In the genomic region with DNA sequence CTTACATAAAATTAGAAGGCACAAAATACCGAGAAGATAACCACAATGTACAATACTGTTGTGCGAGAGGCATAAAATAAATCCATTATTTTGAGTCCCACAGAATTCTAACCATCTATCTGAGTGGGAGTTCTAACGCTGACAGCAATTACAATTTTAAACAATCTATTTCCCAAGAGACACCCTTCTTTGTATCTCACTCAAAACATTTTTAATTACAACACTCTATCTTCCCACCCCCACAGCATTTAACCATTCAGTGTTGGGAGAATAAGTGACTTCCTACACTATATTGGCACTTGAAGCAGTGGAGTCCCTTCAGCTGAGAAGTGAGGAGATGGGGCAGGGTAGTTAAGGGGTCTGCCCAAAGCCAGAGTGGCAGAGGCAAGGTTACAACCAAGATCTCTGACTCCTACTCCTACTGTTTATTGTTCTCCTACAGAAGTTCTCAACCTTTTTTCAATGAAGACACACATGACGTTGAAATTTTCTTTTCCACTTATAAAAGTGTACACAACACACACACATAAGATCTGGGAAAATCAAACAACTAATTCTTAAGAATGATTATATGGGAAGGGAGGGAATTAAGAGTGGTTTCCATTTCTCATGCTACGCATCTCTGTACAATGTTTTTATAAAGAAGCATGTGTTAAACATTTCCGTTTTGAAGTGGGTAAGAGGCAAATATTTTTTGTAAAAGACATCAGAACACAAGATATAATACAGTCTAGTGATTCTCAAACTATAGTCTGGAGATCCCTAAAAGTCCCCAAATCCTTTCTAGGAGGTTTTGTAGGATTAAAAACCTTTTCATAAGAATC, we compare ENCODE assay signal across 1 cellular context.
TF ChIP-seq lines count a peak whose summit lies in the region.

No MANE protein-coding gene starts in this region.

TF ChIP-seq in endothelial cell of umbilical vein, 7 proteins besides CTCF, POLR2A, EP300 and RAD21:
- TF ChIP-seq EZH2 (IDR thresholded peaks at IDR 0.05; ENCODE audit: borderline replicate concordance, low read depth, low read length, severe bottlenecking) = no peak
- no peak for TF ChIP-seq FOS (IDR thresholded peaks at IDR 0.05; ENCODE audit: borderline replicate concordance, insufficient read depth, low read length)
- TF ChIP-seq JUN (IDR thresholded peaks at IDR 0.05; ENCODE audit: borderline replicate concordance, insufficient read depth, insufficient read length, low read depth) = no peak
- TF ChIP-seq, protein P1, sequence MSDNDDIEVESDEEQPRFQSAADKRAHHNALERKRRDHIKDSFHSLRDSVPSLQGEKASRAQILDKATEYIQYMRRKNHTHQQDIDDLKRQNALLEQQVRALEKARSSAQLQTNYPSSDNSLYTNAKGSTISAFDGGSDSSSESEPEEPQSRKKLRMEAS (IDR thresholded peaks at IDR 0.05; ENCODE audit: insufficient read depth, insufficient read length) = no peak
- TF ChIP-seq POLR2AphosphoS5 (IDR thresholded peaks at IDR 0.05; ENCODE audit: insufficient read depth, low read depth, low read length) = no peak
- no peak for TF ChIP-seq GATA2 (IDR thresholded peaks at IDR 0.05; ENCODE audit: insufficient read depth, insufficient read length, low read depth, low read length)
- no peak for TF ChIP-seq MYC (IDR thresholded peaks at IDR 0.05; ENCODE audit: low read depth, low read length)
